8 cellular contexts compared by ENCODE assay signal in the genomic region with DNA sequence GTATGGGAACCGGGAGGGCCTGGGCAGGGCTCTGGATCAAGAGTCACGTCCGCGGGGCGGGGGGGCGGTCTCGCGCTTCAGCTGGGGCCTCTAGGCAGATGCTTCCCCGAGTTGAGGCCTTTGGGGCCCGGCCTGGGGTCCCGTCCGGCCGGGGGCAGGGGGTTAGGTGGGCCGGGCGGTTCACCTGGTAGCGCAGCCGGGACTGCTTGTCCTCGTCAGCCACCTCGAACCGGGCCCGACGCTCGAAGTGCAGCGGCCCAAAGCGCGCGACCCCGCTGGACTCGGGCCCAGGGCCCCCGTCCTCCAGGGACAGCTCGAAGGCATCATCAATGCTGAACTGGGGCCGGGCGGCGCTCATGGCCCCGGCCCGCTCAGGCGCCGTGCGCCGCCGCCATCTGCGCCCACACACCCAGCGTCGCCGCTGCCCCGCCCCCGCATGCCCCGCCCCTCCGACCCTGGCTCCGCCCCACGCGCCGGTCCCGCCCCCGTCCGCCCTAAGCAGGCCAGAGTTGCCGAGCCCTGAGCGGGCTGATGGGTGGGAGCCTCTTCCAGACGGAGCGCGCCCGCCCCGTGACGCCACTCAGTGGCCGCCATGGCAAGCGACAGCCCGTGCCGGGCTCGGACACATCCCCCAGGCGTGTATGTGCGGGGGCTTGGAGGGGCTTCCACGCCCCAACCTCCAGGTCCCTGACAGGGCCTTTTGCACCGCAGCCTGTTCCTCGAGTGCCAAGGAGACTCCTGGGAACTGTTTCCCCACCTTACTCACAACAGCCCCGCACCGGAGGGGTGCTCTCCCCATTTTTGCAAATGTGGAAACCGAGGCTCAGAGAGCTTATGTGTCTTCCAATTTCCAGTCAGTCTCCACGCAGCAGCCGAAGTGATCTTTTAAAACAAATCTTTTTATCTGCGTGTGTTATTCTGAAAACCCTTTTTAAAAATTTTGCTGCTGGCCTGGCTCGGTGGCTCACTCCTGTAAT. TPM values are rescaled to one million over a fixed set of nuclear protein-coding genes. Genes with fewer than 3 reads are reported as not detected.
DNase-seq lines count a peak whose midpoint lies in the region; ATAC-seq lines count a peak whose summit lies in the region.

A gene with protein sequence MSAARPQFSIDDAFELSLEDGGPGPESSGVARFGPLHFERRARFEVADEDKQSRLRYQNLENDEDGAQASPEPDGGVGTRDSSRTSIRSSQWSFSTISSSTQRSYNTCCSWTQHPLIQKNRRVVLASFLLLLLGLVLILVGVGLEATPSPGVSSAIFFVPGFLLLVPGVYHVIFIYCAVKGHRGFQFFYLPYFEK (minus strand): TSS at position 417 of the 977 bp plus-strand sequence. CDS start 59 bp downstream, at position 358.

- peaks cover 0 to 6% (median 0%) of the 10 kb centered on the region in 5 donors for H3K27me3 Mint-ChIP-seq in naive thymus-derived CD4-positive, alpha-beta T cell
- no peaks in the 10 kb centered on the region for H3K27me3 Mint-ChIP-seq in stimulated activated memory B cell treated with anti-CD40 and anti-IgM and Interleukin-4, amounts not matched to agents 10 μg/mL and 1 μg/mL and 100 μg/mL, for 72 hours

- H3K4me3 ChIP-seq in naive thymus-derived CD4-positive, alpha-beta T cell (ENCODE audit: low read length), result peak within 1 kb of the TSS; percentile 74

- intact Hi-C loops in naive thymus-derived CD4-positive, alpha-beta T cell (cut with micrococcal nuclease), result loop anchor here (1.0 kb wide), 14 partner anchors 13 to 230 kb away; a partner anchor contains a TSS

- DNase-seq in DMS153 treated with DMSO at 0.1 percent for 48 hours (lab: John Stamatoyannopoulos, UW; ENCODE audit: unreplicated experiment) (peak; percentile 64), KG1 (lab: John Stamatoyannopoulos, UW) (peak; percentile 83), RPMI8226 (peak; percentile 97), fibroblast of gingiva (ENCODE audit: low read depth) (peak; percentile 90)
- DNase-seq in activated T-helper 1 cell treated with anti-CD3 and anti-CD28 coated beads, Interleukin-2, amount 50 U/mL, for 16 hours (ENCODE audit: low read depth in 1 of 2, low spot score in 1 of 2), result peak; percentile 87 to 91
- peak; percentile 82 to 95 (median 89) for DNase-seq in naive thymus-derived CD4-positive, alpha-beta T cell

- peak within 1 kb of the TSS; percentile 87 to 95 (median 90) for H3K4me3 Mint-ChIP-seq in naive thymus-derived CD4-positive, alpha-beta T cell
- peak within 1 kb of the TSS; percentile 94 for H3K4me3 Mint-ChIP-seq in stimulated activated memory B cell treated with anti-CD40 and anti-IgM and Interleukin-4, amounts not matched to agents 10 μg/mL and 1 μg/mL and 100 μg/mL, for 72 hours

- H3K27ac ChIP-seq in naive thymus-derived CD4-positive, alpha-beta T cell (ENCODE audit: low read depth, low read length), result peak within 1 kb of the TSS; percentile 94

- ATAC-seq in GM21576 (IDR thresholded peaks at IDR 0.05; ENCODE audit: unreplicated experiment), result peak; percentile 58
- peak; percentile 92 for ATAC-seq in naive thymus-derived CD4-positive, alpha-beta T cell
- ATAC-seq in stimulated activated memory B cell treated with anti-CD40 and anti-IgM and Interleukin-4, amounts not matched to agents 10 μg/mL and 1 μg/mL and 100 μg/mL, for 72 hours, result peak; percentile 89

- peaks cover 23 to 42% (median 29%) of the 10 kb centered on the region in 7 donors for H3K4me1 Mint-ChIP-seq in naive thymus-derived CD4-positive, alpha-beta T cell
- H3K4me1 Mint-ChIP-seq in stimulated activated memory B cell treated with anti-CD40 and anti-IgM and Interleukin-4, amounts not matched to agents 10 μg/mL and 1 μg/mL and 100 μg/mL, for 72 hours, result peaks cover 69% of the 10 kb centered on the region

- peaks cover 0 to 9% (median 0%) of the 10 kb centered on the region in 5 donors for H3K36me3 Mint-ChIP-seq in naive thymus-derived CD4-positive, alpha-beta T cell
- H3K36me3 Mint-ChIP-seq in stimulated activated memory B cell treated with anti-CD40 and anti-IgM and Interleukin-4, amounts not matched to agents 10 μg/mL and 1 μg/mL and 100 μg/mL, for 72 hours, result peaks cover 7% of the 10 kb centered on the region

- CTCF ChIA-PET in naive thymus-derived CD4-positive, alpha-beta T cell (lab: Charles Lee), result interaction anchor here (0.7 to 2.8 kb wide), 11 partner anchors 14 to 82 kb away, joined by 3 to 11 read pairs (median 6); a partner anchor contains a TSS

- no peaks in the 10 kb centered on the region for H3K9me3 Mint-ChIP-seq in naive thymus-derived CD4-positive, alpha-beta T cell
- no peaks in the 10 kb centered on the region for H3K9me3 Mint-ChIP-seq in stimulated activated memory B cell treated with anti-CD40 and anti-IgM and Interleukin-4, amounts not matched to agents 10 μg/mL and 1 μg/mL and 100 μg/mL, for 72 hours

- H3K4me1 ChIP-seq in naive thymus-derived CD4-positive, alpha-beta T cell (ENCODE audit: control insufficient read depth in 2 of 2, insufficient read depth in 2 of 2, low read length in 2 of 2), result peaks cover 17 to 37% of the 10 kb centered on the region in 2 donors

- no peaks in the 10 kb centered on the region for H3K9me3 ChIP-seq in naive thymus-derived CD4-positive, alpha-beta T cell (ENCODE audit: control insufficient read depth in 2 of 3, low read length in 3 of 3)

- POLR2A ChIA-PET in naive thymus-derived CD4-positive, alpha-beta T cell (lab: Charles Lee), result interaction anchor here (0.6 to 18.3 kb wide), 19 partner anchors 10 to 229 kb away, joined by 3 to 230 read pairs (median 11); a partner anchor contains a TSS

- H3K27me3 ChIP-seq in naive thymus-derived CD4-positive, alpha-beta T cell (ENCODE audit: control insufficient read depth in 2 of 2, insufficient read depth in 2 of 2, low read length in 2 of 2), result no peaks in the 10 kb centered on the region

- peak within 1 kb of the TSS; percentile 79 to 97 (median 88) for H3K27ac Mint-ChIP-seq in naive thymus-derived CD4-positive, alpha-beta T cell
- H3K27ac Mint-ChIP-seq in stimulated activated memory B cell treated with anti-CD40 and anti-IgM and Interleukin-4, amounts not matched to agents 10 μg/mL and 1 μg/mL and 100 μg/mL, for 72 hours, result peak within 1 kb of the TSS; percentile 95

- H3K36me3 ChIP-seq in naive thymus-derived CD4-positive, alpha-beta T cell (ENCODE audit: control insufficient read depth in 2 of 3, insufficient read depth in 3 of 3, low read length in 3 of 3), result peaks cover 0 to 4% (median 0%) of the 10 kb centered on the region in 3 experiments

RNA-seq across cellular contexts. Expression of the gene that starts here (rescaled TPM):
- 10 to 100 TPM; 52.4 to 94.6 (median 70.6) TPM for total RNA-seq in naive thymus-derived CD4-positive, alpha-beta T cell
- polyA plus RNA-seq in naive thymus-derived CD4-positive, alpha-beta T cell, result 100 to 1,000 TPM; 131 to 143 TPM

Comparison
In these comparisons a context has a peak if more than half of its experiments do, and no peak if none do; other contexts are left out.
1. Peak in every context shown above with its lines: DNase-seq, ATAC-seq, H3K4me3 ChIP-seq and H3K27ac ChIP-seq.